Comparison of ENCODE assay signal across 23 cellular contexts in the genomic region with DNA sequence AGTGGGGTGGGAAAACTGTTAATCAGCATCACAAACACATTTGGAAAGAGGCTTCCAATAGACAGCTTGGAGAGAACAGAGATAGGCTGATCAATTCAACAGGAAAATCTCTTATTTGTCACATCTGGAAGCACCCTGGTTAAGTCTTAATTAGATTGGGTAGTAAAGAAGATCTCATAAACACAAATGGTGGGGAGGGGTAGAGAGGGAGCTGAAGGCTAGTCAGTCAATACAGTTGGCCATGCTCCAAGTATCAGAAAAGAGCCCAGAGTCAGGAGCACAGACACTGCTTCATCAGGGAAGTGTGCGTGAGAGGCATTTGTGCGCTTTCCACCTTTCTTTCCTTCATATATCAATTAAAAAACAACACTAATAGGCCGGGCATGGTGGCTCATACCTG.
"Had no signal": no experiment of that assay in that cellular context is flagged by ENCODE, and none has a peak within 500 bp of the region (broad histone marks: within the 10 kb centered on the region; RNA-seq: fewer than 3 reads in every experiment).

No MANE protein-coding gene starts in this region.

- H3K27ac Mint-ChIP-seq: naive thymus-derived CD4-positive, alpha-beta T cell; nephron; progenitor cell of endocrine pancreas; stimulated activated memory B cell treated with anti-CD40 and anti-IgM and Interleukin-4, amounts not matched to agents 10 μg/mL and 1 μg/mL and 100 μg/mL, for 72 hours; stimulated activated naive CD8-positive, alpha-beta T cell treated with anti-CD3 and anti-CD28 coated beads, Interleukin-15, amount 100 ng/mL, for 72 hours; type B pancreatic cell had no signal

- H3K27me3 ChIP-seq: ovary, right atrium auricular region, right lobe of liver, tibial nerve, uterus had no signal

- H3K4me1 ChIP-seq: left ventricle myocardium inferior, right atrium auricular region, uterus had no signal

- H3K36me3 Mint-ChIP-seq: naive thymus-derived CD4-positive, alpha-beta T cell; stimulated activated memory B cell treated with anti-CD40 and anti-IgM and Interleukin-4, amounts not matched to agents 10 μg/mL and 1 μg/mL and 100 μg/mL, for 72 hours; type B pancreatic cell had no signal

- DNase-seq: islet precursor cell; left ventricle myocardium inferior; midbrain; mucosa of descending colon; naive thymus-derived CD4-positive, alpha-beta T cell; ovary; right lobe of liver; stimulated activated CD4-positive, alpha-beta T cell treated with anti-CD3 and anti-CD28 coated beads, Interleukin-1b, Interleukin-23, amount 100 ng/mL, for 48 hours; stimulated activated CD4-positive, alpha-beta T cell treated with anti-CD3 and anti-CD28 coated beads, Interleukin-2, amount 100 ng/mL, for 48 hours; stimulated activated CD4-positive, alpha-beta T cell treated with anti-CD3 and anti-CD28 coated beads, Interleukin-4, amount 100 ng/mL, for 4 hours; stimulated activated CD8-positive, alpha-beta memory T cell treated with anti-CD3 and anti-CD28 coated beads, Interleukin-4, amount 100 ng/mL, for 48 hours; stimulated activated naive CD4-positive, alpha-beta T cell treated with Interleukin-2 at 50 U/mL for 16 hours; stimulated activated naive CD8-positive, alpha-beta T cell treated with anti-CD3 and anti-CD28 coated beads, Interleukin-15, amount 100 ng/mL, for 72 hours; substantia nigra; uterus had no signal

- H3K27me3 Mint-ChIP-seq: stimulated activated naive CD8-positive, alpha-beta T cell treated with anti-CD3 and anti-CD28 coated beads, Interleukin-15, amount 100 ng/mL, for 72 hours had no signal

- H3K9me3 ChIP-seq: left ventricle myocardium inferior, mucosa of descending colon, ovary, right atrium auricular region, right lobe of liver, tibial nerve, uterus had no signal

- H3K27ac ChIP-seq: left ventricle myocardium inferior, ovary, right atrium auricular region, right lobe of liver, uterus had no signal

- H3K9me3 Mint-ChIP-seq: nephron, type B pancreatic cell had no signal

- H3K4me3 ChIP-seq: left ventricle myocardium inferior, lung, mucosa of descending colon, ovary, right atrium auricular region, right lobe of liver, smooth muscle cell, tibial nerve, uterus had no signal

- H3K4me2 ChIP-seq: smooth muscle cell had no signal

- H3K4me1 Mint-ChIP-seq: naive thymus-derived CD4-positive, alpha-beta T cell; stimulated activated memory B cell treated with anti-CD40 and anti-IgM and Interleukin-4, amounts not matched to agents 10 μg/mL and 1 μg/mL and 100 μg/mL, for 72 hours; stimulated activated naive CD8-positive, alpha-beta T cell treated with anti-CD3 and anti-CD28 coated beads, Interleukin-15, amount 100 ng/mL, for 72 hours had no signal

- H3K4me3 Mint-ChIP-seq: naive thymus-derived CD4-positive, alpha-beta T cell; nephron; stimulated activated memory B cell treated with anti-CD40 and anti-IgM and Interleukin-4, amounts not matched to agents 10 μg/mL and 1 μg/mL and 100 μg/mL, for 72 hours; stimulated activated naive CD8-positive, alpha-beta T cell treated with anti-CD3 and anti-CD28 coated beads, Interleukin-15, amount 100 ng/mL, for 72 hours; type B pancreatic cell had no signal

- H3K36me3 ChIP-seq: left ventricle myocardium inferior, ovary, right atrium auricular region, right lobe of liver, tibial nerve, uterus had no signal
